In genomic region chr6:46263709-46264091, GRCh38 we compare ENCODE assay signal across 14 cellular contexts.
DNase-seq lines count a peak whose midpoint lies in the region; ATAC-seq and TF ChIP-seq lines count a peak whose summit lies in the region.
"Had no signal": no experiment of that assay in that cellular context is flagged by ENCODE, and none has a peak within 500 bp of the region (broad histone marks: within the 10 kb centered on the region; RNA-seq: fewer than 3 reads in every experiment).

No MANE protein-coding gene starts in this region.

- H3K4me3 ChIP-seq in astrocyte of the spinal cord (ENCODE audit: low read depth, low read length) (no peak overlapping the region), left ventricle myocardium inferior (no peak overlapping the region), skeletal muscle satellite cell (ENCODE audit: low read length) (no peak overlapping the region)
- H3K4me3 ChIP-seq: psoas muscle had no signal

- in situ Hi-C loops in astrocyte of the spinal cord (cut with HindIII; ENCODE audit: low sequenced_read_pairs): no loop called here

- H3K9me3 ChIP-seq in left ventricle myocardium inferior (replicated peaks) (no peaks in the 10 kb centered on the region), skeletal muscle satellite cell (replicated peaks; ENCODE audit: low read length) (no peaks in the 10 kb centered on the region)
- H3K9me3 ChIP-seq: psoas muscle had no signal

- H3K4me1 ChIP-seq in left ventricle myocardium inferior (peaks cover 73% of the 10 kb centered on the region), skeletal muscle satellite cell (ENCODE audit: control insufficient read depth, insufficient read depth, low read length) (peaks cover 16% of the 10 kb centered on the region)

- no peaks in the 10 kb centered on the region for H3K36me3 Mint-ChIP-seq in stimulated activated memory B cell treated with anti-CD40 and anti-IgM and Interleukin-4, amounts not matched to agents 10 μg/mL and 1 μg/mL and 100 μg/mL, for 72 hours
- H3K36me3 Mint-ChIP-seq: IgD-negative memory B cell had no signal

- intact Hi-C loops in left ventricle myocardium inferior (cut with micrococcal nuclease): no loop called here

- H3K36me3 ChIP-seq in left ventricle myocardium inferior: no peaks in the 10 kb centered on the region
- H3K36me3 ChIP-seq in skeletal muscle satellite cell (ENCODE audit: insufficient read depth, low read length): no peaks in the 10 kb centered on the region
- H3K36me3 ChIP-seq: WERI-Rb-1 had no signal

- H3K4me2 ChIP-seq in skeletal muscle satellite cell (ENCODE audit: low read length): peak overlapping the region; percentile 42

- H3K9ac ChIP-seq in skeletal muscle satellite cell (ENCODE audit: low read depth, low read length): peak overlapping the region; percentile 23

- ATAC-seq in stimulated activated memory B cell treated with anti-CD40 and anti-IgM and Interleukin-4, amounts not matched to agents 10 μg/mL and 1 μg/mL and 100 μg/mL, for 72 hours: no peak

- peak overlapping the region; percentile 52 for H3K27ac ChIP-seq in left ventricle myocardium inferior (replicated peaks)
- H3K27ac ChIP-seq: psoas muscle, WERI-Rb-1 had no signal

- no peaks in the 10 kb centered on the region for H3K9me3 Mint-ChIP-seq in stimulated activated memory B cell treated with anti-CD40 and anti-IgM and Interleukin-4, amounts not matched to agents 10 μg/mL and 1 μg/mL and 100 μg/mL, for 72 hours
- H3K9me3 Mint-ChIP-seq: activated naive CD8-positive, alpha-beta T cell treated with anti-CD3 and anti-CD28 coated beads, Interleukin-2, amount 10 ng/mL, durations not matched to agents 7 days and 5 days; H9 had no signal

- H3K4me3 Mint-ChIP-seq in stimulated activated memory B cell treated with anti-CD40 and anti-IgM and Interleukin-4, amounts not matched to agents 10 μg/mL and 1 μg/mL and 100 μg/mL, for 72 hours: no peak overlapping the region
- H3K4me3 Mint-ChIP-seq: activated naive CD8-positive, alpha-beta T cell treated with anti-CD3 and anti-CD28 coated beads, Interleukin-2, amount 10 ng/mL, durations not matched to agents 7 days and 5 days; H9; IgD-negative memory B cell had no signal

- H3K27ac Mint-ChIP-seq in stimulated activated memory B cell treated with anti-CD40 and anti-IgM and Interleukin-4, amounts not matched to agents 10 μg/mL and 1 μg/mL and 100 μg/mL, for 72 hours: no peak overlapping the region
- H3K27ac Mint-ChIP-seq: activated naive CD8-positive, alpha-beta T cell treated with anti-CD3 and anti-CD28 coated beads, Interleukin-2, amount 10 ng/mL, durations not matched to agents 7 days and 5 days; H9; IgD-negative memory B cell had no signal

- TF ChIP-seq CTCF in astrocyte of the spinal cord (IDR thresholded peaks at IDR 0.05; ENCODE audit: low read depth, low read length) (no peak), left ventricle myocardium inferior (IDR thresholded peaks at IDR 0.05; ENCODE audit: borderline replicate concordance) (no peak)

- H3K27me3 ChIP-seq in left ventricle myocardium inferior (ENCODE audit: low read depth): no peaks in the 10 kb centered on the region
- no peaks in the 10 kb centered on the region for H3K27me3 ChIP-seq in skeletal muscle satellite cell (ENCODE audit: control insufficient read depth, insufficient read depth, low read length)

- no peaks in the 10 kb centered on the region for H3K4me1 Mint-ChIP-seq in stimulated activated memory B cell treated with anti-CD40 and anti-IgM and Interleukin-4, amounts not matched to agents 10 μg/mL and 1 μg/mL and 100 μg/mL, for 72 hours
- H3K4me1 Mint-ChIP-seq: activated naive CD8-positive, alpha-beta T cell treated with anti-CD3 and anti-CD28 coated beads, Interleukin-2, amount 10 ng/mL, durations not matched to agents 7 days and 5 days; IgD-negative memory B cell had no signal

- DNase-seq in HCEC 1CT (peak; percentile 94), astrocyte of the spinal cord (ENCODE audit: low read depth, low spot score) (peak; percentile 2), left ventricle myocardium inferior (no peak), pons (ENCODE audit: low spot score) (no peak), GOT3 (lab: John Stamatoyannopoulos, UW) (no peak)
- DNase-seq: activated naive CD8-positive, alpha-beta T cell treated with anti-CD3 and anti-CD28 coated beads, Interleukin-2, amount 10 ng/mL, durations not matched to agents 7 days and 5 days; effector CD4-positive, alpha-beta T cell; H9; midbrain; psoas muscle; WERI-Rb-1 had no signal

- no peaks in the 10 kb centered on the region for H3K27me3 Mint-ChIP-seq in stimulated activated memory B cell treated with anti-CD40 and anti-IgM and Interleukin-4, amounts not matched to agents 10 μg/mL and 1 μg/mL and 100 μg/mL, for 72 hours
- H3K27me3 Mint-ChIP-seq: IgD-negative memory B cell had no signal

Comparison
In these comparisons a context has a peak if more than half of its experiments do, and no peak if none do; other contexts are left out.
1. DNase-seq: peak in HCEC 1CT (single experiment) and astrocyte of the spinal cord (single experiment); none in left ventricle myocardium inferior (single experiment), pons (single experiment) and GOT3 (single experiment).